Comparison of ENCODE assay signal across 8 cellular contexts in the genomic region with DNA sequence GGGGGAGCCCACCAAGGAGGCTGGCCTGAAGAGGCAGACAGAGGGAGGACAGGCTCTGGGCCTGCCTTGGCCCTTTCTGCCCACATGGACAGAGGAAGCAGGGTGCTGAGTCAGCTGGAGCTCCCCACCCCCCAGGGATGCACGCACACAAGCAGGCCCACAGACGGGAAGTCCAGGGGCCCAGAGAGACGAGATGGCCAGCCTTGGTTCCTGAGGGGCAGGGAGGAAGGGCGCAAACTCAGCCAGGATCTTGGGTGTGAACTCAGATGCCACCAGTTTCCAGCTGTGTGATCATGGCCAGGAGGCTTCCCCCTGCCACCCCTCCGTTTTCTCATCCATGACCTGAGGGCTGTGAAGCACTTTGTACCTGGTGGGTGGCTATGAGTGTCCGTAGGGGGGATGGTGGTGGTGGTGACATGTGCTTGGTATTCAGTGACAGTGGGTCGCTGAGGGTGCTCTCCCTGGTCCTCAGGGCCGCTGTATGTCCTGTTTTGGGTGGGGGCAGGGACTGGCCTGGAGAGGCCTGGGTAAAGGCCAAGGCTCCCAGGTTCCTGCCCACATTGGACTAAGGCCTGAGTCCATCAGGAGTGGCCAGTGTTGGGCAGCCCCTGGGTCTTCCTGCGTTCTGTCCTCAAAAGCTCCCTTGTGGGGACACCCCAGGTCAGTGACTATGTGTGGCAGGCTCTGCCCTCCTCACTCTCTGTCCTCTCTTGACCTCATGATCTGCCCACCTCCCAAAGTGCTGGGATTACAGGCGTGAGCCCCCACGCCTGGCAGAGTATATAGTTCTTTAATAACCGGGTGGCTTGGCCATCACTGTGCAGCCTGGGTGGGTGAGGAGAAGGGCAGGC. TPM values are rescaled to one million over a fixed set of nuclear protein-coding genes. Genes with fewer than 3 reads are reported as not detected.
DNase-seq lines count a peak whose midpoint lies in the region; ATAC-seq and TF ChIP-seq lines count a peak whose summit lies in the region.

No MANE protein-coding gene starts in this region.

- no peaks in the 10 kb centered on the region for H3K36me3 ChIP-seq in NT2/D1 (ENCODE audit: insufficient read depth, insufficient read length, low read length)
- H3K36me3 ChIP-seq in mucosa of descending colon (ENCODE audit: low read depth) = no peaks in the 10 kb centered on the region

- DNase-seq in Ammon's horn (ENCODE audit: low spot score) (peak; percentile 74), NT2/D1 (ENCODE audit: low read depth, low spot score) (no peak), coronary artery (ENCODE audit: low spot score) (peak; percentile 78), mucosa of descending colon (peak; percentile 40 to 86 (median 67)), RPMI8226 (no peak), NCI-H2171 (lab: John Stamatoyannopoulos, UW) (no peak)

- ATAC-seq in mucosa of descending colon = peak; percentile 3
- no peak for ATAC-seq in HG03521 (IDR thresholded peaks at IDR 0.05; ENCODE audit: unreplicated experiment)
- no peak for ATAC-seq in GM21528 (IDR thresholded peaks at IDR 0.05; ENCODE audit: low FRiP score, unreplicated experiment)

- H3K4me1 ChIP-seq in NT2/D1 (ENCODE audit: insufficient read depth, insufficient read length) = peaks cover 40% of the 10 kb centered on the region
- H3K4me1 ChIP-seq in mucosa of descending colon (ENCODE audit: low read depth) = peaks cover 60% of the 10 kb centered on the region

- peak overlapping the region; percentile 51 for H3K9ac ChIP-seq in NT2/D1 (ENCODE audit: insufficient read length, low read depth)

- H3K27ac ChIP-seq in coronary artery = peak overlapping the region; percentile 45 to 85

- intact Hi-C loops in mucosa of descending colon (cut with DNase I, micrococcal nuclease) = no loop called here

- H3K9me3 ChIP-seq in NT2/D1 (ENCODE audit: insufficient read depth, low read length) (no peaks in the 10 kb centered on the region), mucosa of descending colon (no peaks in the 10 kb centered on the region)

- H3K4me3 ChIP-seq in NT2/D1 (ENCODE audit: insufficient read length, low read depth) = no peak overlapping the region
- H3K4me3 ChIP-seq in coronary artery = peak overlapping the region; percentile 80
- no peak overlapping the region for H3K4me3 ChIP-seq in mucosa of descending colon

- TF ChIP-seq CTCF in coronary artery (IDR thresholded peaks at IDR 0.05) (no peak), mucosa of descending colon (IDR thresholded peaks at IDR 0.05) (no peak)

- H3K27me3 ChIP-seq in NT2/D1 (ENCODE audit: insufficient read depth, insufficient read length) = peaks cover 29% of the 10 kb centered on the region

RNA-seq across cellular contexts. Expression of gene SH3BP2, which starts 2.0 kb away (rescaled TPM):
- total RNA-seq in mucosa of descending colon = 10 to 100 TPM; 48.1 to 75.3 (median 73.0) TPM

RNA-seq across cellular contexts. Expression of gene TNIP2, which starts 38.8 kb away (rescaled TPM):
- total RNA-seq in mucosa of descending colon = 10 to 100 TPM; 50.3 to 51.5 (median 51.2) TPM

RNA-seq across cellular contexts. Expression of gene ADD1, which starts 48.7 kb away (rescaled TPM):
- total RNA-seq in mucosa of descending colon = 100 to 1,000 TPM; 201 to 373 (median 261) TPM

Comparison
In these comparisons a context has a peak if more than half of its experiments do, and no peak if none do; other contexts are left out.
1. DNase-seq: peak in Ammon's horn (single experiment), coronary artery (single experiment) and mucosa of descending colon (3 of 3); none in NT2/D1 (single experiment), RPMI8226 (single experiment) and NCI-H2171 (single experiment).